Comparison of ENCODE assay signal across 23 cellular contexts in the genomic region with DNA sequence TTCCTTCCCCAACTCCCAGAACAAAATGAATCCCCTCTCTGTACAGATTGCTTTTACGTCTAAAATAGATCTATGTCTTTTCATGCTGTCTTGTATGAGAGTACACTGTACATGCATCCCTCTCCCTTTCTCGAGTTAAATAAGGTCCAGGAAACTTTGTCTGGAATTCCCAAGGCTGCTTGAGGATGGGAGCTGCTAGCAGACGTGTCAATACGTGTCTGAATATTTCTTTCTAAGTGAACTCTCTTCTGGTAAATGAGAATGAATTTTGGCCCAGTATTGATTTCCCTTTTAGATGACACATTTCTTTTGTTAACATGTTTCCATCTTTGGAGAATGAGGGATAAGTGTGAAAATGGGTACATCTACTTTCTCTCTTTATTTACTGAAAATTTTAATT.
"Had no signal": no experiment of that assay in that cellular context is flagged by ENCODE, and none has a peak within 500 bp of the region (broad histone marks: within the 10 kb centered on the region; RNA-seq: fewer than 3 reads in every experiment).

No MANE protein-coding gene starts in this region.

- H3K4me3 Mint-ChIP-seq: activated CD8-positive, alpha-beta memory T cell treated with anti-CD3 and anti-CD28 coated beads, Interleukin-2, amount 10 ng/mL, durations not matched to agents 7 days and 5 days; activated naive CD8-positive, alpha-beta T cell treated with anti-CD3 and anti-CD28 coated beads, Interleukin-2, amount 50 U/mL, for 24 hours; activated T-cell treated with anti-CD3 and anti-CD28 coated beads, Interleukin-2, amount 50 U/mL, for 24 hours; activated T-helper 1 cell treated with anti-CD3 and anti-CD28 coated beads, Interleukin-12 subunit alpha, Interleukin-12 subunit beta, Interleukin-2, Interleukin-4 antibody, amounts not matched to agents 30 ng/mL and 10 ng/mL and 1 ng/mL, durations not matched to agents 14 hours and 24 hours and 36 hours had no signal

- H3K27ac Mint-ChIP-seq: activated CD8-positive, alpha-beta memory T cell treated with anti-CD3 and anti-CD28 coated beads, Interleukin-2, amount 10 ng/mL, durations not matched to agents 7 days and 5 days; activated naive CD4-positive, alpha-beta T cell treated with anti-CD3 and anti-CD28 coated beads, Interleukin-2, amount 50 U/mL, for 72 hours; activated naive CD8-positive, alpha-beta T cell treated with anti-CD3 and anti-CD28 coated beads, Interleukin-2, amount 50 U/mL, for 24 hours; activated T-cell treated with anti-CD3 and anti-CD28 coated beads, Interleukin-2, amount 50 U/mL, for 24 hours; activated T-helper 1 cell treated with anti-CD3 and anti-CD28 coated beads, Interleukin-12 subunit alpha, Interleukin-12 subunit beta, Interleukin-2, Interleukin-4 antibody, amounts not matched to agents 30 ng/mL and 10 ng/mL and 1 ng/mL, durations not matched to agents 14 hours and 24 hours and 36 hours had no signal

- H3K36me3 Mint-ChIP-seq: activated CD8-positive, alpha-beta memory T cell treated with anti-CD3 and anti-CD28 coated beads, Interleukin-2, amount 10 ng/mL, durations not matched to agents 7 days and 5 days had no signal

- DNase-seq: activated CD4-positive, alpha-beta T cell treated with anti-CD3 and anti-CD28 coated beads for 48 hours; activated CD4-positive, alpha-beta T cell treated with anti-CD3 and anti-CD28 coated beads, Interleukin-2, amount 50 U/mL, for 48 hours; activated CD8-positive, alpha-beta memory T cell treated with anti-CD3 and anti-CD28 coated beads, Interleukin-2, amount 10 ng/mL, durations not matched to agents 7 days and 5 days; activated effector memory CD4-positive, alpha-beta T cell treated with anti-CD3 and anti-CD28 coated beads, Interleukin-2, amount 50 U/mL, for 16 hours; activated naive CD4-positive, alpha-beta T cell treated with Interleukin-2 at 50 U/mL for 16 hours; activated naive CD8-positive, alpha-beta T cell treated with anti-CD3 and anti-CD28 coated beads, Interleukin-2, amount 50 U/mL, for 24 hours; activated T-cell treated with anti-CD3 and anti-CD28 coated beads, Interleukin-2, amount 50 U/mL, for 24 hours; Karpas-422; NCI-H1105 treated with DMSO at 0.1 percent for 48 hours; NCI-H1436 treated with DMSO at 0.1 percent for 48 hours; NCI-H187; NCI-H2081; NCI-H446; NCI-H524; Peyer's patch; Right ventricle myocardium superior; T-helper 1 cell had no signal

- H3K9me3 Mint-ChIP-seq: activated T-cell treated with anti-CD3 and anti-CD28 coated beads, Interleukin-2, amount 50 U/mL, for 24 hours; activated T-helper 1 cell treated with anti-CD3 and anti-CD28 coated beads, Interleukin-12 subunit alpha, Interleukin-12 subunit beta, Interleukin-2, Interleukin-4 antibody, amounts not matched to agents 30 ng/mL and 10 ng/mL and 1 ng/mL, durations not matched to agents 14 hours and 24 hours and 36 hours had no signal

- H3K27ac ChIP-seq: Peyer's patch, RWPE1, SJCRH30 had no signal

- H3K4me1 Mint-ChIP-seq: activated CD8-positive, alpha-beta memory T cell treated with anti-CD3 and anti-CD28 coated beads, Interleukin-2, amount 10 ng/mL, durations not matched to agents 7 days and 5 days; activated naive CD8-positive, alpha-beta T cell treated with anti-CD3 and anti-CD28 coated beads, Interleukin-2, amount 50 U/mL, for 24 hours had no signal

- ATAC-seq: activated CD4-positive, CD25-positive, alpha-beta regulatory T cell treated with anti-CD3 and anti-CD28 coated beads, Interleukin-2, amount 50 U/mL, for 24 hours; activated CD8-positive, alpha-beta memory T cell treated with anti-CD3 and anti-CD28 coated beads, Interleukin-2, amount 10 ng/mL, durations not matched to agents 7 days and 5 days; activated naive CD4-positive, alpha-beta T cell treated with anti-CD3 and anti-CD28 coated beads, Interleukin-2, amount 50 U/mL, for 72 hours; activated naive CD8-positive, alpha-beta T cell treated with anti-CD3 and anti-CD28 coated beads, Interleukin-2, amount 50 U/mL, for 24 hours; K562 had no signal
